Comparison of ENCODE assay signal across 7 cellular contexts in the genomic region with DNA sequence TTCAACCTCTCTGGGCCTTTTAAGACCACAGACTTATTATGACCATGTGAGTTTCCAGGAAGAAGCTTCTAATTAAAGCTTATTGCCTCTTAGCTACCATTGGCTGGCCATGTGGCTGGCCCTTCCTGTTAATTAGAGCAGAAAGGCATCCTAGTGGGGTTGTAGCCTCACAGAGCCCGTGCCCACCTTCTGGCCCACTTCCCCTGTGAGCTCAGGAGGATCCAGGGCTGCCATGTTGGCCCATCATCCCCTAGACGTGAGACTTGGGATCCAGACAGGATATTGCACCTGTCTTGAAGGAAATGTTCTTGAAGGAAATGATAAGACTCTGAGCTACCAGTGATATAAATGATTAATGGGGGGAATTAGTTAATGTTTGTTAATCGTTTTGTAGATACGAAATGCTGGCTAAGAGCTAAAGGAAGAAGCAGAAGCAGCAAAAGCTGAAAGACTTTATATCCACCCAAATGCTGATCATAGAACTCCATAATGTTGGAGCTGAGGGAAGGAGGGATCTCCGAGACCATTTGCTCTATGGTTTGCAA.
"Had no signal": no experiment of that assay in that cellular context is flagged by ENCODE, and none has a peak within 500 bp of the region (broad histone marks: within the 10 kb centered on the region; RNA-seq: fewer than 3 reads in every experiment).

No MANE protein-coding gene starts in this region.

- H3K27ac ChIP-seq: HL-60 had no signal

- DNase-seq: IMR-90, KBM-7, KG1 had no signal

- FAIRE-seq: HepG2, HTR-8/SVneo, K562 had no signal

- H3K4me3 ChIP-seq: K562 had no signal

- ATAC-seq: HepG2, K562 had no signal
